8 cellular contexts compared by ENCODE assay signal in the genomic region with DNA sequence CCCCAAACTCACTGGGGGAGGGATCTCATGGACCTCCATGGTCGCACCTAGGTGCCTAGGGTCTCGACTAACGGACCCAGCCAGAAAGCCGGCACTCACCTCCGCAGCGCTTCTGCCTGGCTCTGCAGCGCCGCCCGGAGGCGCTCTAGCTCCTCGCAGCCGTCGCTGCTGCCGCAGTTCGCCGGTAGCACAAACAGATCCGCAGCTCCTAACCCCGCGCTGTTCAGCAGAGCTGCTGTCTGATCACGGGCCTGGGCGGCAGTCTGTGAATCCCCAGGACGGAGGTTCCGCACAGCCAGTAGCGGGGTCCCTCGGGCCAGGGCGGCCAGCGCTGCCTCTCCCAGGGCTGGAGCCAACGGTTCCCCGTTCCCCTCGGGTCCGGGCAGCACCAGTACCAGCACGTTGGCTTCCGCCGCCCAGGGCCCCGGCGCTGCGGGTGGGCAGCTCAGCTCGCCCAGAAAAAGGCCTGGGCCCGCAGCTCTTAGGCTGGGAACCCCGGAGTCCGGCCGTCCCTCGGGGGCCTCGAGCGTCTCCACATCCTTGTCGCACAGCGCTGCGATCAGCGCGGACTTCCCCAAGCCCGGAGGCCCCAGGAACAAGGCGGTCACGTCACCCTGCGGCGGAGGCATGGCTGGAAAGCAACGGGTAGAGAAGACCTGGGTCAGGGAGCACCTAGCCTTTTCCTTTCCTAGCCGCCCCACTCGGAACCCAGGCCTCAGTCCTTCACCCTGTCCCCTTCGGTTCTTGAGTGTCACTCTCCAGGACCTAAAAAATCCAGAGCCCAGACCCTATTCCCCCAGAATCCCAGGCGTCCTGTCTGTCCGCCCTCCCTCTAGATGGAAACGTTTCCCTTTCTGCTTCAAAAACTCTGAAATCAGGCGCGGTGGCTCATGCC. TPM values are rescaled to one million over a fixed set of nuclear protein-coding genes. Genes with fewer than 3 reads are reported as not detected.
A peak's percentile ranks its signal among the peaks of the same experiment; 100 is the strongest.
DNase-seq lines count a peak whose midpoint lies in the region; ATAC-seq and TF ChIP-seq lines count a peak whose summit lies in the region.

No MANE protein-coding gene starts in this region.

- DNase-seq in RWPE1 (ENCODE audit: low spot score) = peak; percentile 36
- DNase-seq in activated gamma-delta T cell (lab: John Stamatoyannopoulos, UW) = peak; percentile 57
- peak; percentile 29 for DNase-seq in foreskin melanocyte
- no peak for DNase-seq in osteocyte (ENCODE audit: extremely low spot score, unreplicated experiment)
- DNase-seq in tibial artery = no peak

- peak overlapping the region; percentile 90 for H3K4me2 ChIP-seq in DOHH2 (ENCODE audit: low read length)

- CTCF ChIA-PET in RWPE1 (lab: Yijun Ruan, JAX) = interaction anchor here (0.6 to 1.4 kb wide), 16 partner anchors 14 to 215 kb away, joined by 3 to 10 read pairs (median 4); no protein-coding TSS in a partner anchor

- peak overlapping the region; percentile 99 for H3K27ac Mint-ChIP-seq in osteocyte (ENCODE audit: unreplicated experiment)

- H3K9me2 ChIP-seq in DOHH2 (replicated peaks; ENCODE audit: control insufficient read depth, low read length) = no peaks in the 10 kb centered on the region

- peak overlapping the region; percentile 98 for H3K4me3 Mint-ChIP-seq in osteocyte (ENCODE audit: unreplicated experiment)

- H3K27ac ChIP-seq in DOHH2 (ENCODE audit: low read depth, low read length) = peak overlapping the region; percentile 33
- H3K27ac ChIP-seq in HUES48 (ENCODE audit: low read depth, low read length) = peak overlapping the region; percentile 100
- H3K27ac ChIP-seq in RWPE1 = peak overlapping the region; percentile 92
- H3K27ac ChIP-seq in tibial artery = peak overlapping the region; percentile 90 to 96

- TF ChIP-seq CTCF in DOHH2 (IDR thresholded peaks at IDR 0.05; ENCODE audit: low read depth, low read length, poor library complexity, severe bottlenecking) = peak; percentile 82
- peak; percentile 85 for TF ChIP-seq CTCF in RWPE1 (conservative IDR thresholded peaks at IDR 0.05; ENCODE audit: low read depth)
- TF ChIP-seq CTCF in osteocyte (IDR thresholded peaks at IDR 0.05) = peak; percentile 87
- TF ChIP-seq CTCF in tibial artery (IDR thresholded peaks at IDR 0.05) = peak; percentile 31 to 43

- peak overlapping the region; percentile 82 for H3K9ac ChIP-seq in HUES48 (ENCODE audit: low read depth, low read length)

- peaks cover 22% of the 10 kb centered on the region for H3K4me1 ChIP-seq in DOHH2 (ENCODE audit: control insufficient read depth, low read length)
- H3K4me1 ChIP-seq in HUES48 (ENCODE audit: control insufficient read depth, insufficient read depth, low read length) = peaks cover 9% of the 10 kb centered on the region; the same call in 1 of the 2 replicates
- H3K4me1 ChIP-seq in tibial artery = peaks cover 0 to 47% (median 38%) of the 10 kb centered on the region in 4 donors

- H3K36me3 ChIP-seq in DOHH2 (ENCODE audit: control insufficient read depth, low read length) = peaks cover 43% of the 10 kb centered on the region
- peaks cover 54% of the 10 kb centered on the region for H3K36me3 ChIP-seq in HUES48 (ENCODE audit: control insufficient read depth, insufficient read depth, low read length)
- peaks cover 24 to 66% (median 40%) of the 10 kb centered on the region in 3 donors for H3K36me3 ChIP-seq in tibial artery

- POLR2A ChIA-PET in RWPE1 (lab: Yijun Ruan, JAX; ENCODE audit: low non-redundant PET) = interaction anchor here (0.6 to 1.0 kb wide), 3 partner anchors 26 to 76 kb away, joined by 3 to 4 read pairs (median 3); a partner anchor contains a TSS

- intact Hi-C loops in tibial artery (cut with DNase I; ENCODE audit: low total_unique reads) = loop anchor here (5.0 kb wide), 1 partner anchor 68 kb away; a partner anchor contains a TSS

- no peaks in the 10 kb centered on the region for H3K9me3 ChIP-seq in DOHH2 (ENCODE audit: control insufficient read depth, insufficient read depth, low read length)
- H3K9me3 ChIP-seq in HUES48 (ENCODE audit: control insufficient read depth, insufficient read depth, low read length) = no peaks in the 10 kb centered on the region
- H3K9me3 ChIP-seq in tibial artery = no peaks in the 10 kb centered on the region

- H3K4me3 ChIP-seq in DOHH2 (ENCODE audit: low read length) (peak overlapping the region; percentile 83), HUES48 (ENCODE audit: low read depth, low read length) (peak overlapping the region; percentile 85), tibial artery (peak overlapping the region; percentile 67 to 80)

- H4K20me1 ChIP-seq in DOHH2 (ENCODE audit: control insufficient read depth, insufficient read depth, low read depth, low read length) = no peaks in the 10 kb centered on the region

- peaks cover 21% of the 10 kb centered on the region for H3K36me3 Mint-ChIP-seq in osteocyte (ENCODE audit: unreplicated experiment)

- H3K27me3 ChIP-seq in DOHH2 (ENCODE audit: control insufficient read depth, low read length) (no peaks in the 10 kb centered on the region), HUES48 (ENCODE audit: control insufficient read depth, insufficient read depth, low read length) (no peaks in the 10 kb centered on the region), tibial artery (no peaks in the 10 kb centered on the region)

- H3K9me3 Mint-ChIP-seq in osteocyte (ENCODE audit: unreplicated experiment) = no peaks in the 10 kb centered on the region

- no peak for ATAC-seq in HG03097 (IDR thresholded peaks at IDR 0.05; ENCODE audit: low FRiP score, unreplicated experiment)

- peaks cover 53% of the 10 kb centered on the region for H3K79me2 ChIP-seq in DOHH2 (ENCODE audit: control insufficient read depth, low read length)

- no peaks in the 10 kb centered on the region for H3K27me3 Mint-ChIP-seq in osteocyte (ENCODE audit: unreplicated experiment)

- no peaks in the 10 kb centered on the region for H3F3A ChIP-seq in DOHH2 (ENCODE audit: control insufficient read depth, insufficient read depth)

- H3K4me1 Mint-ChIP-seq in osteocyte (ENCODE audit: unreplicated experiment) = peaks cover 32% of the 10 kb centered on the region

RNA-seq across cellular contexts. Expression of a gene that starts 1.0 kb away (rescaled TPM):
- total RNA-seq in osteocyte = 40.9 and 45.9 TPM in 2 replicates

RNA-seq across cellular contexts. Expression of a gene that starts 1.4 kb away (rescaled TPM):
- 13.2 and 16.2 TPM in 2 replicates for total RNA-seq in osteocyte

RNA-seq across cellular contexts. Expression of a gene that starts 16.9 kb away (rescaled TPM):
- total RNA-seq in osteocyte = 0.24 and 0.35 TPM in 2 replicates

RNA-seq across cellular contexts. Expression of a gene that starts 19.4 kb away (rescaled TPM):
- 0.91 and 1.2 TPM in 2 replicates for total RNA-seq in osteocyte

RNA-seq across cellular contexts. Expression of a gene that starts 19.6 kb away (rescaled TPM):
- 37.1 and 43.2 TPM in 2 replicates for total RNA-seq in osteocyte

Comparison
In these comparisons a context has a peak if more than half of its experiments do, and no peak if none do; other contexts are left out.
1. H3K27ac ChIP-seq: peak in every context shown above with its lines; median percentile 100 in HUES48; 93 in tibial artery; 92 in RWPE1; 33 in DOHH2.
2. CTCF ChIP-seq: peak in every context shown above with its lines; median percentile 87 in osteocyte; 85 in RWPE1; 82 in DOHH2; 37 in tibial artery.
3. DNase-seq: peak in RWPE1 (single experiment), activated gamma-delta T cell (single experiment) and foreskin melanocyte (single experiment); none in osteocyte (single experiment) and tibial artery (0 of 2).
4. Peak in every context shown above with its lines, with median percentiles within 50 percentile points of each other: H3K4me3 ChIP-seq.